In the genomic region with DNA sequence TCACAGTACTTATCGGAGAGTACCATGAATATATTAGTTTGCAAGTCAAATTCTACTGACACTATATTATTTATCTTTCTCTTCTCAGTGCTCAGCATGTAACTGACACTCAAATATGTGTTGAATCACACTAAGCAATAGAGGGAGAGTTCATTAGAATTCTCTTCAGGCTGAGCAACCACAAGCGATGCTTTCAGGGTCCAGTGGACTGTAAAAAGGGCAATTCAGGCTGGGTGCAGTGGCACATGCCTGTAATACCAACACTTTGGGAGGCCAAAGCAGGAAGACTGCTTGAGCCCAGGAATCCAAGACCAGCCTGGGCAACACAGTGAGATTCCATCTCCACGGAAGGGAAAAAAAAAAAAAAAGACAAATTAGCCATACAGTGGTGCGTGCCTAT, we compare ENCODE assay signal across 1 cellular context.
TF ChIP-seq lines count a peak whose summit lies in the region.

No MANE protein-coding gene starts in this region.

TF ChIP-seq in IMR-90, 13 proteins besides CTCF, POLR2A, EP300 and RAD21 (continued from another document):
- TF ChIP-seq MAFK (IDR thresholded peaks at IDR 0.05; ENCODE audit: low read depth, low read length) (no peak), NFE2L2 (IDR thresholded peaks at IDR 0.05; ENCODE audit: low read depth, low read length) (no peak), FOS (IDR thresholded peaks at IDR 0.05; ENCODE audit: low read depth, low read length) (no peak), CEBPB (IDR thresholded peaks at IDR 0.05; ENCODE audit: low read depth, low read length) (no peak), MAZ (IDR thresholded peaks at IDR 0.05; ENCODE audit: borderline replicate concordance, low read depth, low read length) (no peak), CHD1 (IDR thresholded peaks at IDR 0.05; ENCODE audit: low read depth, low read length) (no peak)
- TF ChIP-seq, protein P1, sequence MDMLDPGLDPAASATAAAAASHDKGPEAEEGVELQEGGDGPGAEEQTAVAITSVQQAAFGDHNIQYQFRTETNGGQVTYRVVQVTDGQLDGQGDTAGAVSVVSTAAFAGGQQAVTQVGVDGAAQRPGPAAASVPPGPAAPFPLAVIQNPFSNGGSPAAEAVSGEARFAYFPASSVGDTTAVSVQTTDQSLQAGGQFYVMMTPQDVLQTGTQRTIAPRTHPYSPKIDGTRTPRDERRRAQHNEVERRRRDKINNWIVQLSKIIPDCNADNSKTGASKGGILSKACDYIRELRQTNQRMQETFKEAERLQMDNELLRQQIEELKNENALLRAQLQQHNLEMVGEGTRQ (IDR thresholded peaks at IDR 0.05; ENCODE audit: low read depth, low read length) = no peak
- TF ChIP-seq, protein P2, sequence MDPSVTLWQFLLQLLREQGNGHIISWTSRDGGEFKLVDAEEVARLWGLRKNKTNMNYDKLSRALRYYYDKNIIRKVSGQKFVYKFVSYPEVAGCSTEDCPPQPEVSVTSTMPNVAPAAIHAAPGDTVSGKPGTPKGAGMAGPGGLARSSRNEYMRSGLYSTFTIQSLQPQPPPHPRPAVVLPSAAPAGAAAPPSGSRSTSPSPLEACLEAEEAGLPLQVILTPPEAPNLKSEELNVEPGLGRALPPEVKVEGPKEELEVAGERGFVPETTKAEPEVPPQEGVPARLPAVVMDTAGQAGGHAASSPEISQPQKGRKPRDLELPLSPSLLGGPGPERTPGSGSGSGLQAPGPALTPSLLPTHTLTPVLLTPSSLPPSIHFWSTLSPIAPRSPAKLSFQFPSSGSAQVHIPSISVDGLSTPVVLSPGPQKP (IDR thresholded peaks at IDR 0.05; ENCODE audit: borderline replicate concordance, low read depth, low read length) = no peak
